Comparison of ENCODE assay signal across 8 cellular contexts in the genomic region with DNA sequence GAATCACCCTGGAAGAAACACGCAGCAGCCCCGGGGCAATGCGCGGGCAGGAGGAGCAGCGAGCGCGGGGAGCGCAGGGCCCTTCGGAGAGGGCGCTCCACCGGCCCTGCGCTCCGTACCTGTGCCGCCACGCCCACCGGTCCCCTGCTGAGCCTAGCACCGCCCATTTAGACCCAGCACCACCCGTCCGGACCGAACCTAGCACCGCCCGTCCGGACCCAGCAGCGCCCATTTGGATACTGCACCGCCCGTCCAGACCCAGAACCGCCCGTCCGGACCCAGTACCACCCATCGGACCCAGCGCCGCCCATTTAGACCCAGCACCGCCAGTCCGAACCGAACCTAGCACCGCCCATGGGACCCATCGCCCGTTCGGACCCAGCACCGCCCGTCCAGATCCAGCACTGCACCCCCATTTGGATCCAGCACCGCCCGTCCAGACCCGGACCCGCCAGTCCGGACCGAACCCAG. TPM values are rescaled to one million over a fixed set of nuclear protein-coding genes. Genes with fewer than 3 reads are reported as not detected.
DNase-seq lines count a peak whose midpoint lies in the region; ATAC-seq and TF ChIP-seq lines count a peak whose summit lies in the region.

No MANE protein-coding gene starts in this region.

- no peak for TF ChIP-seq CTCF in epithelial cell of proximal tubule (conservative IDR thresholded peaks at IDR 0.05; ENCODE audit: low read depth, low read length)
- no peak for TF ChIP-seq CTCF in upper lobe of left lung (IDR thresholded peaks at IDR 0.05)

- H3K4me3 ChIP-seq in epithelial cell of proximal tubule (ENCODE audit: low read depth, low read length) (peak overlapping the region; percentile 87), mucosa of stomach (ENCODE audit: low read length) (peak overlapping the region; percentile 92), upper lobe of left lung (peak overlapping the region; percentile 67 to 81 (median 78))

- CTCF ChIA-PET in activated CD4-positive, alpha-beta T cell treated with anti-CD3 and anti-CD28 coated beads, Interleukin-2, amount 10 ng/mL, durations not matched to agents 7 days and 5 days (lab: Charles Lee) = no interaction called here

- no peaks in the 10 kb centered on the region for H3K9me3 Mint-ChIP-seq in activated CD4-positive, alpha-beta T cell treated with anti-CD3 and anti-CD28 coated beads, Interleukin-2, amount 10 ng/mL, durations not matched to agents 7 days and 5 days

- peaks cover 9% of the 10 kb centered on the region for H3K27me3 ChIP-seq in mucosa of stomach (ENCODE audit: control insufficient read depth, insufficient read depth, low read length)
- peaks cover 0 to 9% (median 4%) of the 10 kb centered on the region in 4 donors for H3K27me3 ChIP-seq in upper lobe of left lung

- ATAC-seq in HG03442 (IDR thresholded peaks at IDR 0.05; ENCODE audit: unreplicated experiment) (peak; percentile 19), upper lobe of left lung (ENCODE audit: low FRiP score in 2 of 2) (peak; percentile 64 to 91), HG03457 (IDR thresholded peaks at IDR 0.05; ENCODE audit: unreplicated experiment) (no peak)

- H3K9ac ChIP-seq in mucosa of stomach (ENCODE audit: low read length) = peak overlapping the region; percentile 86

- H3K27ac Mint-ChIP-seq in activated CD4-positive, alpha-beta T cell treated with anti-CD3 and anti-CD28 coated beads, Interleukin-2, amount 10 ng/mL, durations not matched to agents 7 days and 5 days = no peak overlapping the region

- TF ChIP-seq POLR2A in upper lobe of left lung (IDR thresholded peaks at IDR 0.05) = peak in 1 of 4 donors; percentile 23

- H3K27ac ChIP-seq in upper lobe of left lung = peak overlapping the region; percentile 46 to 88 (median 64)

- H3K4me3 Mint-ChIP-seq in activated CD4-positive, alpha-beta T cell treated with anti-CD3 and anti-CD28 coated beads, Interleukin-2, amount 10 ng/mL, durations not matched to agents 7 days and 5 days = peak overlapping the region; percentile 77

- H3K36me3 Mint-ChIP-seq in activated CD4-positive, alpha-beta T cell treated with anti-CD3 and anti-CD28 coated beads, Interleukin-2, amount 10 ng/mL, durations not matched to agents 7 days and 5 days (ENCODE audit: low read depth) = no peaks in the 10 kb centered on the region

- H3K4me1 Mint-ChIP-seq in activated CD4-positive, alpha-beta T cell treated with anti-CD3 and anti-CD28 coated beads, Interleukin-2, amount 10 ng/mL, durations not matched to agents 7 days and 5 days = peaks cover 23% of the 10 kb centered on the region

- 5% methylated on average over 36 to 45 of the region's 47 CpGs for WGBS in upper lobe of left lung, 2 donors

- H3K9me3 ChIP-seq in mucosa of stomach (ENCODE audit: control insufficient read depth, low read length) = no peaks in the 10 kb centered on the region
- H3K9me3 ChIP-seq in upper lobe of left lung = no peaks in the 10 kb centered on the region

- H3K27me3 Mint-ChIP-seq in activated CD4-positive, alpha-beta T cell treated with anti-CD3 and anti-CD28 coated beads, Interleukin-2, amount 10 ng/mL, durations not matched to agents 7 days and 5 days = peaks cover 65% of the 10 kb centered on the region

- H3K36me3 ChIP-seq in mucosa of stomach (ENCODE audit: control insufficient read depth, insufficient read depth, low read length) = no peaks in the 10 kb centered on the region
- H3K36me3 ChIP-seq in upper lobe of left lung = no peaks in the 10 kb centered on the region

- POLR2A ChIA-PET in activated CD4-positive, alpha-beta T cell treated with anti-CD3 and anti-CD28 coated beads, Interleukin-2, amount 10 ng/mL, durations not matched to agents 7 days and 5 days (lab: Charles Lee) = no interaction called here

- TF ChIP-seq EP300 in upper lobe of left lung (IDR thresholded peaks at IDR 0.05) = no peak

- H3K4me1 ChIP-seq in mucosa of stomach (ENCODE audit: control insufficient read depth, insufficient read depth, low read length) = peaks cover 34% of the 10 kb centered on the region
- H3K4me1 ChIP-seq in upper lobe of left lung = peaks cover 10 to 36% (median 22%) of the 10 kb centered on the region in 4 donors

- DNase-seq in EL (peak; percentile 56), epithelial cell of proximal tubule (ENCODE audit: low read depth) (no peak), upper lobe of left lung (peak; percentile 78 to 90), SKM-1 (lab: John Stamatoyannopoulos, UW; ENCODE audit: unreplicated experiment) (no peak)
- no peak for DNase-seq in activated CD4-positive, alpha-beta T cell treated with anti-CD3 and anti-CD28 coated beads, Interleukin-2, amount 10 ng/mL, durations not matched to agents 7 days and 5 days

RNA-seq across cellular contexts. Expression of gene AFDN, which starts 0.9 kb away (rescaled TPM):
- total RNA-seq in activated CD4-positive, alpha-beta T cell treated with anti-CD3 and anti-CD28 coated beads, Interleukin-2, amount 10 ng/mL, durations not matched to agents 7 days and 5 days = 10 to 100 TPM; 18.6 to 20.6 TPM
- total RNA-seq in epithelial cell of proximal tubule (38.3 and 109 TPM in 2 replicates), upper lobe of left lung (100 to 1,000 TPM; 149 to 517 (median 265) TPM)

Comparison
In these comparisons a context has a peak if more than half of its experiments do, and no peak if none do; other contexts are left out.
1. DNase-seq: peak in EL (single experiment) and upper lobe of left lung (2 of 2); none in activated CD4-positive, alpha-beta T cell treated with anti-CD3 and anti-CD28 coated beads, Interleukin-2, amount 10 ng/mL, durations not matched to agents 7 days and 5 days (single experiment), epithelial cell of proximal tubule (single experiment) and SKM-1 (single experiment).
2. Peak in every context shown above with its lines, with median percentiles within 50 percentile points of each other: H3K4me3 ChIP-seq.